Comparison of ENCODE assay signal across 8 cellular contexts in the genomic region with DNA sequence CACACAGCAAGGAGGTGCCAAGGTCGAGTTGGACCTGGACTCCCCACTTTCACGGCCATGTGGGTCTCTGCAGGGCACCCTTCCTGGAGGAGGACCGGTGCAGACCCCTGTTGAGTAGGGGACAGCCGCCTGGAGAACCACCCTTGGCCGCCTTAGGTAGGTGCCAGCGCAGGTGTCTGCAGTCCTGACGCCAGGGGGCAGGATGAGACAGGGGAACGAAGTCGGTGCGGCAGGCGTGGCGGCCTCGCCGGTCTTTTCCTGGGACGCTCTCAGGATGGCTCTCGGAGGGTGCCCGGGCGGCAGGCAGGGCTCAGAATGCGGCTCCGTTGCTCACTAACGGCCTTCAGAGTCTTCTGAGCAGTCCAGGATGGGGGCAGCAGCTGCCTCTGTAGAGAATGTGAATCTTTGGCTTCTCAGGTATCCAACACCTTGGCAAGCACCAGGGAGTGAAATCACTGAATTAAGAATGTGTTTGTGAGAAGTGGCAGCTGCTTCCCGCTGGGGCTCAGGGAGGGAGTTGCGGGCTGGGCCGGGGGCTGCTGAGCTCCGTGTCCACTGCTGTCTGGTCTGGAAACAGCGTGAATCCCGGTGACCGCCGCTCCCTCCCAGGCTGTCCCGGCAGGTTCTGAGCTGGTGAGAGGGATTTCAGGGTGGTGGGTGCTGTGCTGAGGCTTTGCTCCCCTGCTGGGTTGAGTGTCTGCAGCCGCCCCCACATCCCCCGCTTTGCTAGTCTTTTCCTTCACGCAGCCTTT. TPM values are rescaled to one million over a fixed set of nuclear protein-coding genes. Genes with fewer than 3 reads are reported as not detected.
DNase-seq lines count a peak whose midpoint lies in the region; ATAC-seq and TF ChIP-seq lines count a peak whose summit lies in the region.

No MANE protein-coding gene starts in this region.

- TF ChIP-seq POLR2A in erythroblast (IDR thresholded peaks at IDR 0.05; ENCODE audit: low read length) = no peak

- CTCF ChIA-PET in Calu3 (lab: Charles Lee) = interaction anchor here (1.2 kb wide), 1 partner anchor 1834 kb away, joined by 4 read pairs; no protein-coding TSS in a partner anchor

- peak; percentile 71 for TF ChIP-seq CTCF in Calu3 (IDR thresholded peaks at IDR 0.05; ENCODE audit: unreplicated experiment)

- intact Hi-C loops in Calu3 (cut with micrococcal nuclease; ENCODE audit: unreplicated experiment) = loop anchor here (5.0 kb wide), 1 partner anchor 1836 kb away; no protein-coding TSS in a partner anchor

- no peak overlapping the region for H3K4me3 Mint-ChIP-seq in Calu3 (ENCODE audit: low read depth, unreplicated experiment)
- H3K4me3 Mint-ChIP-seq in naive thymus-derived CD8-positive, alpha-beta T cell = peak overlapping the region in 7 of 10 donors; percentile 8 to 58 (median 39)
- H3K4me3 Mint-ChIP-seq in stimulated activated effector memory CD8-positive, alpha-beta T cell treated with anti-CD3 and anti-CD28 coated beads, Interleukin-12 subunit alpha, Interleukin-12 subunit beta, amount 100 ng/mL, for 72 hours = peak overlapping the region; percentile 21

- DNase-seq in Calu3 (peak; percentile 85), NCI-H82 (lab: John Stamatoyannopoulos, UW) (peak; percentile 93), erythroblast (lab: John Stamatoyannopoulos, UW) (peak; percentile 63 to 78)
- peak; percentile 37 for DNase-seq in activated CD8-positive, alpha-beta memory T cell treated with anti-CD3 and anti-CD28 coated beads, Interleukin-2, amount 50 U/mL, for 24 hours (ENCODE audit: extremely low read depth)
- DNase-seq in naive thymus-derived CD8-positive, alpha-beta T cell = peak; percentile 60 to 86 (median 73)
- DNase-seq in stimulated activated effector memory CD8-positive, alpha-beta T cell treated with anti-CD3 and anti-CD28 coated beads, Interleukin-12 subunit alpha, Interleukin-12 subunit beta, amount 100 ng/mL, for 72 hours (ENCODE audit: low spot score in 2 of 2) = peak; percentile 57 to 79

- no peak overlapping the region for H3K27ac Mint-ChIP-seq in Calu3 (ENCODE audit: unreplicated experiment)
- no peak overlapping the region for H3K27ac Mint-ChIP-seq in naive thymus-derived CD8-positive, alpha-beta T cell
- H3K27ac Mint-ChIP-seq in stimulated activated effector memory CD8-positive, alpha-beta T cell treated with anti-CD3 and anti-CD28 coated beads, Interleukin-12 subunit alpha, Interleukin-12 subunit beta, amount 100 ng/mL, for 72 hours = no peak overlapping the region

- H3K27me3 Mint-ChIP-seq in Calu3 (ENCODE audit: unreplicated experiment) = peaks cover 8% of the 10 kb centered on the region
- H3K27me3 Mint-ChIP-seq in naive thymus-derived CD8-positive, alpha-beta T cell = peaks cover 0 to 1% (median 0%) of the 10 kb centered on the region in 5 donors

- BruUV-seq in Calu3 (replicated peaks; lab: Mats Ljungman, UMichigan) = no TSS peak

- POLR2A ChIA-PET in naive thymus-derived CD8-positive, alpha-beta T cell (lab: Charles Lee) = interaction anchor here (0.5 to 0.6 kb wide), 2 partner anchors 22 to 1267 kb away, joined by 3 to 8 read pairs; no protein-coding TSS in a partner anchor

- H3K4me1 Mint-ChIP-seq in Calu3 (ENCODE audit: low read depth, unreplicated experiment) = no peaks in the 10 kb centered on the region
- peaks cover 0 to 14% (median 5%) of the 10 kb centered on the region in 4 donors for H3K4me1 Mint-ChIP-seq in naive thymus-derived CD8-positive, alpha-beta T cell
- peaks cover 6% of the 10 kb centered on the region for H3K4me1 Mint-ChIP-seq in stimulated activated effector memory CD8-positive, alpha-beta T cell treated with anti-CD3 and anti-CD28 coated beads, Interleukin-12 subunit alpha, Interleukin-12 subunit beta, amount 100 ng/mL, for 72 hours

- H3K9me3 Mint-ChIP-seq in Calu3 (ENCODE audit: low read depth, unreplicated experiment) = no peaks in the 10 kb centered on the region
- H3K9me3 Mint-ChIP-seq in naive thymus-derived CD8-positive, alpha-beta T cell = no peaks in the 10 kb centered on the region
- no peaks in the 10 kb centered on the region for H3K9me3 Mint-ChIP-seq in stimulated activated effector memory CD8-positive, alpha-beta T cell treated with anti-CD3 and anti-CD28 coated beads, Interleukin-12 subunit alpha, Interleukin-12 subunit beta, amount 100 ng/mL, for 72 hours

- peaks cover 3% of the 10 kb centered on the region for H3K36me3 Mint-ChIP-seq in Calu3 (ENCODE audit: insufficient read depth, unreplicated experiment)
- H3K36me3 Mint-ChIP-seq in naive thymus-derived CD8-positive, alpha-beta T cell = peaks cover 0 to under 1% (median 0%) of the 10 kb centered on the region in 3 donors
- H3K36me3 Mint-ChIP-seq in stimulated activated effector memory CD8-positive, alpha-beta T cell treated with anti-CD3 and anti-CD28 coated beads, Interleukin-12 subunit alpha, Interleukin-12 subunit beta, amount 100 ng/mL, for 72 hours = no peaks in the 10 kb centered on the region

- peak; percentile 47 for ATAC-seq in HG02884 (IDR thresholded peaks at IDR 0.05; ENCODE audit: unreplicated experiment)
- peak; percentile 93 to 94 for ATAC-seq in naive thymus-derived CD8-positive, alpha-beta T cell
- peak; percentile 68 for ATAC-seq in stimulated activated effector memory CD8-positive, alpha-beta T cell treated with anti-CD3 and anti-CD28 coated beads, Interleukin-12 subunit alpha, Interleukin-12 subunit beta, amount 100 ng/mL, for 72 hours
- ATAC-seq in HG03439 (IDR thresholded peaks at IDR 0.05; ENCODE audit: unreplicated experiment) = no peak

RNA-seq across cellular contexts. Expression of gene C1orf174, which starts 10.9 kb away (rescaled TPM):
- total RNA-seq in Calu3 (2022) = 20.9 and 21.1 TPM in 2 replicates
- 10 to 100 TPM; 27.7 to 29.9 TPM for total RNA-seq in naive thymus-derived CD8-positive, alpha-beta T cell
- polyA plus RNA-seq in naive thymus-derived CD8-positive, alpha-beta T cell = 10 to 100 TPM; 16.4 to 27.6 (median 17.9) TPM

RNA-seq across cellular contexts. Expression of gene DFFB, which starts 53.7 kb away (rescaled TPM):
- total RNA-seq in Calu3 (2022) = 6.5 and 6.6 TPM in 2 replicates
- total RNA-seq in naive thymus-derived CD8-positive, alpha-beta T cell = 10 to 100 TPM; 20.6 to 21.1 TPM
- polyA plus RNA-seq in naive thymus-derived CD8-positive, alpha-beta T cell = 10 to 100 TPM in 1 of 3 donors, 1 to 10 TPM in 2; 8.5 to 12.5 (median 9.8) TPM

RNA-seq across cellular contexts. Expression of gene CEP104, which starts 53.9 kb away (rescaled TPM):
- 29.4 and 34.3 TPM in 2 replicates for total RNA-seq in Calu3 (2022)
- 10 to 100 TPM; 51.3 to 59.0 TPM for total RNA-seq in naive thymus-derived CD8-positive, alpha-beta T cell
- polyA plus RNA-seq in naive thymus-derived CD8-positive, alpha-beta T cell = 10 to 100 TPM; 13.1 to 19.4 (median 18.4) TPM

Comparison
In these comparisons a context has a peak if more than half of its experiments do, and no peak if none do; other contexts are left out.
1. DNase-seq: peak in every context shown above with its lines; median percentile 93 in NCI-H82; 85 in Calu3; 73 in naive thymus-derived CD8-positive, alpha-beta T cell; 70 in erythroblast; 68 in stimulated activated effector memory CD8-positive, alpha-beta T cell treated with anti-CD3 and anti-CD28 coated beads, Interleukin-12 subunit alpha, Interleukin-12 subunit beta, amount 100 ng/mL, for 72 hours; 37 in activated CD8-positive, alpha-beta memory T cell treated with anti-CD3 and anti-CD28 coated beads, Interleukin-2, amount 50 U/mL, for 24 hours.